In the genomic region with DNA sequence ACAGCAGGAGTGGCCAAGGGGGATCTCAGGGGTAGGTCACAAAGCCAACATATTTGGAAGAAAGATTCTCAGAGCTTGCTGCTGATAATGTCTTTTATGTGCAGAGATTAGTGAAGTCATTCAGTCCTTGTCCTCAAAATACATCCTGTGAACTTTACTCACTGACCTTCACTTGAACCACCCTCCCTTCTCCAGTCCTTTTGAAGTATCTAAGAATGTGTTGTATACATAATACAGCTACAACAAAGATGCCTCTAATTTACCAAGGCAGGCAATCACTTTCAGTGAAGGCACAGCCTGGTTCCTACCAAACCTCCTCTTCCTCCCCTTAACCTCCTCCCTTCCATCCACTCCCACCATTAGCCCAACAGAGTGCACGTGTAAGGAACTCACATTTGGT, we compare ENCODE assay signal across 23 cellular contexts. TPM values are rescaled to one million over a fixed set of nuclear protein-coding genes. Genes with fewer than 3 reads are reported as not detected.
A peak's percentile ranks its signal among the peaks of the same experiment; 100 is the strongest.
DNase-seq lines count a peak whose midpoint lies in the region; ATAC-seq, FAIRE-seq and TF ChIP-seq lines count a peak whose summit lies in the region.
"Had no signal": no experiment of that assay in that cellular context is flagged by ENCODE, and none has a peak within 500 bp of the region (broad histone marks: within the 10 kb centered on the region; RNA-seq: fewer than 3 reads in every experiment).

No MANE protein-coding gene starts in this region.

- peaks cover 55 to 87% (median 72%) of the 10 kb centered on the region in 10 experiments for H3K4me1 ChIP-seq in BLaER1 treated with 17β-estradiol and CSF1 and Interleukin-3, amounts not matched to agents 10 nM and 100 nM

- H3K36me3 ChIP-seq in BLaER1 treated with 17β-estradiol and CSF1 and Interleukin-3, amounts not matched to agents 10 nM and 100 nM = peaks cover 18 to 98% (median 40%) of the 10 kb centered on the region in 11 experiments

- FAIRE-seq in H54 (lab: Jason Lieb, UNC) = peak; percentile 27
- FAIRE-seq: A204.1, GM12892, K562 had no signal

- peak overlapping the region in 5 of 11 experiments; percentile 11 to 56 (median 53); a peak in 9 of 22 replicates for H3K9ac ChIP-seq in BLaER1 treated with 17β-estradiol and CSF1 and Interleukin-3, amounts not matched to agents 10 nM and 100 nM

- H3K4me3 Mint-ChIP-seq in WTC11 = no peak overlapping the region
- H3K4me3 Mint-ChIP-seq in activated CD4-positive, alpha-beta memory T cell treated with anti-CD3 and anti-CD28 coated beads for 36 hours = no peak overlapping the region

- peaks cover 4% of the 10 kb centered on the region for H3K9me3 Mint-ChIP-seq in WTC11
- peaks cover 3% of the 10 kb centered on the region for H3K9me3 Mint-ChIP-seq in activated CD4-positive, alpha-beta memory T cell treated with anti-CD3 and anti-CD28 coated beads for 36 hours

- H3K27me3 ChIP-seq in BLaER1 treated with 17β-estradiol and CSF1 and Interleukin-3, amounts not matched to agents 10 nM and 100 nM = no peaks in the 10 kb centered on the region

- no peaks in the 10 kb centered on the region for H3K27me3 Mint-ChIP-seq in WTC11 (ENCODE audit: low read depth)
- peaks cover 19% of the 10 kb centered on the region for H3K27me3 Mint-ChIP-seq in activated CD4-positive, alpha-beta memory T cell treated with anti-CD3 and anti-CD28 coated beads for 36 hours

- peak overlapping the region; percentile 51 to 89 (median 68) for H3K4me2 ChIP-seq in BLaER1 treated with 17β-estradiol and CSF1 and Interleukin-3, amounts not matched to agents 10 nM and 100 nM

- POLR2A ChIA-PET in WTC11 (lab: Charles Lee) = no interaction called here
- POLR2A ChIA-PET in activated CD4-positive, alpha-beta memory T cell treated with anti-CD3 and anti-CD28 coated beads for 36 hours (lab: Charles Lee) = no interaction called here

- peaks cover 0 to 100% (median 0%) of the 10 kb centered on the region in 11 experiments; a peak in 5 of 22 replicates for H4K20me1 ChIP-seq in BLaER1 treated with 17β-estradiol and CSF1 and Interleukin-3, amounts not matched to agents 10 nM and 100 nM

- peak overlapping the region in 8 of 11 experiments; percentile 24 to 70 (median 60); a peak in 15 of 22 replicates for H3K27ac ChIP-seq in BLaER1 treated with 17β-estradiol and CSF1 and Interleukin-3, amounts not matched to agents 10 nM and 100 nM

- intact Hi-C loops in activated CD4-positive, alpha-beta memory T cell treated with anti-CD3 and anti-CD28 coated beads for 36 hours (cut with micrococcal nuclease) = no loop called here

- CTCF ChIA-PET in WTC11 (lab: Charles Lee) = interaction anchor here (0.8 to 2.0 kb wide), 2 partner anchors 127 to 189 kb away, joined by 3 to 10 read pairs; no protein-coding TSS in a partner anchor
- CTCF ChIA-PET in activated CD4-positive, alpha-beta memory T cell treated with anti-CD3 and anti-CD28 coated beads for 36 hours (lab: Charles Lee) = interaction anchor here (1.7 kb wide), 1 partner anchor 87 kb away, joined by 3 read pairs; no protein-coding TSS in a partner anchor

- H3K36me3 Mint-ChIP-seq in WTC11 = peaks cover 42% of the 10 kb centered on the region
- H3K36me3 Mint-ChIP-seq in activated CD4-positive, alpha-beta memory T cell treated with anti-CD3 and anti-CD28 coated beads for 36 hours = peaks cover 2% of the 10 kb centered on the region

- no peak for TF ChIP-seq CTCF in WTC11 (IDR thresholded peaks at IDR 0.05)

- DNase-seq in H54 (ENCODE audit: insufficient read length, low spot score) = no peak
- no peak for DNase-seq in WTC11 (ENCODE audit: low spot score)
- DNase-seq in iris pigment epithelial cell (ENCODE audit: low read depth) = peak; percentile 25
- DNase-seq in NCI-H510A (lab: John Stamatoyannopoulos, UW) = no peak
- no peak for DNase-seq in dedifferentiated amniotic fluid mesenchymal stem cell (ENCODE audit: extremely low spot score)
- no peak for DNase-seq in activated CD4-positive, alpha-beta memory T cell treated with anti-CD3 and anti-CD28 coated beads for 36 hours
- DNase-seq: DMS 273 treated with DMSO at 0.1 percent for 48 hours, DMS79 treated with DMSO at 0.1 percent for 48 hours, GOT3, NCI-H1092, NCI-H1436, NCI-H2029 treated with DMSO at 0.1 percent for 48 hours, NCI-H2171, NCI-H345, NCI-H526, OCI-M1 had no signal

- peaks cover 0 to 21% (median 15%) of the 10 kb centered on the region in 11 experiments; a peak in 20 of 22 replicates for H3K9me3 ChIP-seq in BLaER1 treated with 17β-estradiol and CSF1 and Interleukin-3, amounts not matched to agents 10 nM and 100 nM (replicated peaks in 1 of 11)

- peak overlapping the region; percentile 57; the same call in 1 of the 2 replicates for H3K27ac Mint-ChIP-seq in WTC11
- H3K27ac Mint-ChIP-seq in activated CD4-positive, alpha-beta memory T cell treated with anti-CD3 and anti-CD28 coated beads for 36 hours = no peak overlapping the region

- H3K4me1 Mint-ChIP-seq in WTC11 = no peaks in the 10 kb centered on the region
- peaks cover 6% of the 10 kb centered on the region for H3K4me1 Mint-ChIP-seq in activated CD4-positive, alpha-beta memory T cell treated with anti-CD3 and anti-CD28 coated beads for 36 hours (ENCODE audit: low read depth)

- no peak for TF ChIP-seq POLR2A in H54 (IDR thresholded peaks at IDR 0.05; ENCODE audit: low read depth, low read length)

- H3K4me3 ChIP-seq in BLaER1 treated with 17β-estradiol and CSF1 and Interleukin-3, amounts not matched to agents 10 nM and 100 nM = 0 out of 20 replicates have a peak overlapping the region, but pooled peaks of 1 of the 10 experiments have one; percentile 6
- H3K4me3 ChIP-seq: K562 had no signal

- ATAC-seq in WTC11 (no peak), HG03378 (IDR thresholded peaks at IDR 0.05; ENCODE audit: unreplicated experiment) (no peak)
- ATAC-seq: HCT116, K562, Right ventricle myocardium inferior had no signal

TF ChIP-seq in WTC11, 78 proteins besides CTCF, POLR2A, EP300 and RAD21:
- TF ChIP-seq ATF1 (CRISPR knock-in tag; IDR thresholded peaks at IDR 0.05) = no peak
- TF ChIP-seq, protein P1, sequence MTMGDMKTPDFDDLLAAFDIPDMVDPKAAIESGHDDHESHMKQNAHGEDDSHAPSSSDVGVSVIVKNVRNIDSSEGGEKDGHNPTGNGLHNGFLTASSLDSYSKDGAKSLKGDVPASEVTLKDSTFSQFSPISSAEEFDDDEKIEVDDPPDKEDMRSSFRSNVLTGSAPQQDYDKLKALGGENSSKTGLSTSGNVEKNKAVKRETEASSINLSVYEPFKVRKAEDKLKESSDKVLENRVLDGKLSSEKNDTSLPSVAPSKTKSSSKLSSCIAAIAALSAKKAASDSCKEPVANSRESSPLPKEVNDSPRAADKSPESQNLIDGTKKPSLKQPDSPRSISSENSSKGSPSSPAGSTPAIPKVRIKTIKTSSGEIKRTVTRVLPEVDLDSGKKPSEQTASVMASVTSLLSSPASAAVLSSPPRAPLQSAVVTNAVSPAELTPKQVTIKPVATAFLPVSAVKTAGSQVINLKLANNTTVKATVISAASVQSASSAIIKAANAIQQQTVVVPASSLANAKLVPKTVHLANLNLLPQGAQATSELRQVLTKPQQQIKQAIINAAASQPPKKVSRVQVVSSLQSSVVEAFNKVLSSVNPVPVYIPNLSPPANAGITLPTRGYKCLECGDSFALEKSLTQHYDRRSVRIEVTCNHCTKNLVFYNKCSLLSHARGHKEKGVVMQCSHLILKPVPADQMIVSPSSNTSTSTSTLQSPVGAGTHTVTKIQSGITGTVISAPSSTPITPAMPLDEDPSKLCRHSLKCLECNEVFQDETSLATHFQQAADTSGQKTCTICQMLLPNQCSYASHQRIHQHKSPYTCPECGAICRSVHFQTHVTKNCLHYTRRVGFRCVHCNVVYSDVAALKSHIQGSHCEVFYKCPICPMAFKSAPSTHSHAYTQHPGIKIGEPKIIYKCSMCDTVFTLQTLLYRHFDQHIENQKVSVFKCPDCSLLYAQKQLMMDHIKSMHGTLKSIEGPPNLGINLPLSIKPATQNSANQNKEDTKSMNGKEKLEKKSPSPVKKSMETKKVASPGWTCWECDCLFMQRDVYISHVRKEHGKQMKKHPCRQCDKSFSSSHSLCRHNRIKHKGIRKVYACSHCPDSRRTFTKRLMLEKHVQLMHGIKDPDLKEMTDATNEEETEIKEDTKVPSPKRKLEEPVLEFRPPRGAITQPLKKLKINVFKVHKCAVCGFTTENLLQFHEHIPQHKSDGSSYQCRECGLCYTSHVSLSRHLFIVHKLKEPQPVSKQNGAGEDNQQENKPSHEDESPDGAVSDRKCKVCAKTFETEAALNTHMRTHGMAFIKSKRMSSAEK (CRISPR knock-in tag; IDR thresholded peaks at IDR 0.05; ENCODE audit: borderline replicate concordance) = no peak
- TF ChIP-seq ZNF138 (CRISPR knock-in tag; conservative IDR thresholded peaks at IDR 0.05) = no peak
- no peak for TF ChIP-seq SMAD4 (CRISPR knock-in tag; IDR thresholded peaks at IDR 0.05)
- TF ChIP-seq, protein P2, sequence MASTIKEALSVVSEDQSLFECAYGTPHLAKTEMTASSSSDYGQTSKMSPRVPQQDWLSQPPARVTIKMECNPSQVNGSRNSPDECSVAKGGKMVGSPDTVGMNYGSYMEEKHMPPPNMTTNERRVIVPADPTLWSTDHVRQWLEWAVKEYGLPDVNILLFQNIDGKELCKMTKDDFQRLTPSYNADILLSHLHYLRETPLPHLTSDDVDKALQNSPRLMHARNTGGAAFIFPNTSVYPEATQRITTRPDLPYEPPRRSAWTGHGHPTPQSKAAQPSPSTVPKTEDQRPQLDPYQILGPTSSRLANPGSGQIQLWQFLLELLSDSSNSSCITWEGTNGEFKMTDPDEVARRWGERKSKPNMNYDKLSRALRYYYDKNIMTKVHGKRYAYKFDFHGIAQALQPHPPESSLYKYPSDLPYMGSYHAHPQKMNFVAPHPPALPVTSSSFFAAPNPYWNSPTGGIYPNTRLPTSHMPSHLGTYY (CRISPR knock-in tag; IDR thresholded peaks at IDR 0.05) = no peak
- no peak for TF ChIP-seq TCF7 (CRISPR knock-in tag; IDR thresholded peaks at IDR 0.05; ENCODE audit: low read depth)

RNA-seq across cellular contexts. Expression of a gene that starts 38.3 kb away (rescaled TPM):
- 52.9 to 71.3 TPM (median 62.1 TPM) in 3 replicates for total RNA-seq in WTC11 (2021)
- 1 to 10 TPM in 1 of 2 experiments, under 1 TPM in 1; 0.74 to 1.3 TPM for total RNA-seq in activated CD4-positive, alpha-beta memory T cell treated with anti-CD3 and anti-CD28 coated beads for 36 hours

Comparison
In these comparisons a context has a peak if more than half of its experiments do, and no peak if none do; other contexts are left out.
1. RNA of a gene that starts 38.3 kb away (total RNA-seq): 52.9 to 71.3 TPM in WTC11; 0.74 to 1.3 TPM in activated CD4-positive, alpha-beta memory T cell treated with anti-CD3 and anti-CD28 coated beads for 36 hours; every median in the first group is over 10 times any median in the second.